Comparison of ENCODE assay signal across 8 cellular contexts in the genomic region with DNA sequence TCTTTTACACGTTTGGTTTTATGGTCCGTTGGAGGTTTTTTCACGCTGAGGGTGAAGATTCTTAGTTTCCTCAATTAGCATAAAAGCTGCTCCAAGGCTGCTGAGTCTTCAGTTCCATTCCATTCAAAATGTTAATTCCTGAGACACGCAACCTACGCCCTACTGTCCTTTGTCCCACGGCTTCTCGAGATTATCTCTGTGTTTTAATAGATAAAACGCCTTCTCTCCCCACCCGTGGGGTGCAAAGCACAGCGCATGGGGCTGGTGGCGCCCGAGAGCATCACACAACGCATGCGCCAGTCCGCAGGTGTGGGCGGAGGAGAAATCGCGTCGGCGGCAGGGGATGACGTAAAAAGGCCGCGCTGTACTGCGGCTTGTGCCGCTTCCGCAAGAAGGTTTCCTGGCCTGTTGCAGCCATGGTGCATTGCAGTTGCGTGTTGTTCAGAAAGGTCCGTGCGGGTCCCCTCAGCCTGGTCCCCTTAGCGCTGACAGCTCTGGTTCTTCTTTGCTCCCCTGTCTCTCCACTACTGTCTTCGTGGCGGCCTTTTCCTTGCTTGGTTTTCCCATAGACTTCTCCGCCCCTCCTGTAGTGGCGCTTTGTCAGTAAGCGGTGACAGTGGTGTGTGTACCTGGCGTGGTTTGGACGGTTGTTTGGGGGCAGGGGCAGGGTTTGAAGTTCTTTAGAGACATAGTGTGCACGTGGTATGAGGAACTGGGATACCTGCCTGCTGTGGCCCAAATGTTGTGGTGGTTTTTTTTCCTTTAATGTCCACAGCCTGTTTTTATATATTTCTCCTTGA. TPM values are rescaled to one million over a fixed set of nuclear protein-coding genes. Genes with fewer than 3 reads are reported as not detected.
DNase-seq lines count a peak whose midpoint lies in the region; ATAC-seq and TF ChIP-seq lines count a peak whose summit lies in the region.

Gene GTPBP10 (plus strand): TSS at position 391 of the 800 bp plus-strand sequence. CDS start 26 bp downstream, at position 417.

- DNase-seq in NCI-H526 treated with DMSO at 0.1 percent for 48 hours (lab: John Stamatoyannopoulos, UW), result peak; percentile 96
- DNase-seq in activated CD4-positive, alpha-beta T cell treated with anti-CD3 and anti-CD28 coated beads, Interleukin-2, amount 10 ng/mL, durations not matched to agents 7 days and 5 days, result peak; percentile 94
- DNase-seq in dedifferentiated amniotic fluid mesenchymal stem cell (ENCODE audit: extremely low spot score), result peak; percentile 95
- peak; percentile 97 for DNase-seq in left lobe of liver (ENCODE audit: low spot score)
- peak; percentile 93 for DNase-seq in stimulated activated CD4-positive, alpha-beta T cell treated with anti-CD3 and anti-CD28 coated beads, Interleukin-2, amount 100 ng/mL, for 4 hours (ENCODE audit: low read depth)

- H3K9me3 Mint-ChIP-seq in activated CD4-positive, alpha-beta T cell treated with anti-CD3 and anti-CD28 coated beads, Interleukin-2, amount 10 ng/mL, durations not matched to agents 7 days and 5 days, result peaks cover 2% of the 10 kb centered on the region

- TF ChIP-seq CTCF in C4-2B (conservative IDR thresholded peaks at IDR 0.05), result peak; percentile 95

- peak within 1 kb of the TSS; percentile 93 for H3K4me3 Mint-ChIP-seq in activated CD4-positive, alpha-beta T cell treated with anti-CD3 and anti-CD28 coated beads, Interleukin-2, amount 10 ng/mL, durations not matched to agents 7 days and 5 days

- H3K27ac Mint-ChIP-seq in activated CD4-positive, alpha-beta T cell treated with anti-CD3 and anti-CD28 coated beads, Interleukin-2, amount 10 ng/mL, durations not matched to agents 7 days and 5 days, result peak within 1 kb of the TSS; percentile 100

- CTCF ChIA-PET in activated CD4-positive, alpha-beta T cell treated with anti-CD3 and anti-CD28 coated beads, Interleukin-2, amount 10 ng/mL, durations not matched to agents 7 days and 5 days (lab: Charles Lee), result interaction anchor here (0.9 to 1.2 kb wide), 4 partner anchors 9 to 168 kb away, joined by 3 to 4 read pairs (median 3); no protein-coding TSS in a partner anchor

- H3K27me3 Mint-ChIP-seq in activated CD4-positive, alpha-beta T cell treated with anti-CD3 and anti-CD28 coated beads, Interleukin-2, amount 10 ng/mL, durations not matched to agents 7 days and 5 days, result no peaks in the 10 kb centered on the region

- POLR2A ChIA-PET in activated CD4-positive, alpha-beta T cell treated with anti-CD3 and anti-CD28 coated beads, Interleukin-2, amount 10 ng/mL, durations not matched to agents 7 days and 5 days (lab: Charles Lee), result no interaction called here

- ATAC-seq in GM19328 (IDR thresholded peaks at IDR 0.05; ENCODE audit: unreplicated experiment) (peak; percentile 93), HG03520 (IDR thresholded peaks at IDR 0.05; ENCODE audit: unreplicated experiment) (peak; percentile 92), left lobe of liver (peak; percentile 94)

- H3K4me1 Mint-ChIP-seq in activated CD4-positive, alpha-beta T cell treated with anti-CD3 and anti-CD28 coated beads, Interleukin-2, amount 10 ng/mL, durations not matched to agents 7 days and 5 days, result peaks cover 37% of the 10 kb centered on the region

- peak within 1 kb of the TSS; percentile 84 for H3K27ac ChIP-seq in C4-2B

- H3K36me3 Mint-ChIP-seq in activated CD4-positive, alpha-beta T cell treated with anti-CD3 and anti-CD28 coated beads, Interleukin-2, amount 10 ng/mL, durations not matched to agents 7 days and 5 days (ENCODE audit: low read depth), result peaks cover 9% of the 10 kb centered on the region

RNA-seq across cellular contexts. Expression of gene GTPBP10, which starts in this region (rescaled TPM):
- total RNA-seq in activated CD4-positive, alpha-beta T cell treated with anti-CD3 and anti-CD28 coated beads, Interleukin-2, amount 10 ng/mL, durations not matched to agents 7 days and 5 days, result 10 to 100 TPM; 24.0 to 30.1 TPM
- total RNA-seq in left lobe of liver, result 16.7 TPM

Comparison
In these comparisons a context has a peak if more than half of its experiments do, and no peak if none do; other contexts are left out.
1. Peak in every context shown above with its lines: DNase-seq, ATAC-seq and H3K27ac ChIP-seq.